In genomic region chr19:40744554-40745401, GRCh38 we compare ENCODE assay signal across 10 cellular contexts. TPM values are rescaled to one million over a fixed set of nuclear protein-coding genes. Genes with fewer than 3 reads are reported as not detected.
DNase-seq lines count a peak whose midpoint lies in the region; ATAC-seq and TF ChIP-seq lines count a peak whose summit lies in the region.
"Had no signal": no experiment of that assay in that cellular context is flagged by ENCODE, and none has a peak within 500 bp of the region (broad histone marks: within the 10 kb centered on the region; RNA-seq: fewer than 3 reads in every experiment).

No MANE protein-coding gene starts in this region.

- TF ChIP-seq EP300 in esophagus muscularis mucosa (IDR thresholded peaks at IDR 0.05), result no peak
- no peak for TF ChIP-seq EP300 in sigmoid colon (IDR thresholded peaks at IDR 0.05)

- no peaks in the 10 kb centered on the region for H3K9me2 ChIP-seq in SU-DHL-6 (replicated peaks; ENCODE audit: insufficient read depth, low read length)

- intact Hi-C loops in esophagus muscularis mucosa (cut with DNase I) (no loop called here), sigmoid colon (cut with DNase I) (no loop called here)
- intact Hi-C loops in activated T-helper 2 cell treated with anti-CD3 and anti-CD28 coated beads, Interferon-gamma antibody, Interleukin-2, Interleukin-4, amounts not matched to agents 10 μg/mL and 5 μg/mL and 100 μg/mL, durations not matched to agents 14 hours and 24 hours and 36 hours (cut with micrococcal nuclease), result no loop called here

- H3K79me2 ChIP-seq in SU-DHL-6 (ENCODE audit: insufficient read depth, low read length), result no peaks in the 10 kb centered on the region

- H3K36me3 Mint-ChIP-seq in activated T-helper 2 cell treated with anti-CD3 and anti-CD28 coated beads, Interferon-gamma antibody, Interleukin-2, Interleukin-4, amounts not matched to agents 10 μg/mL and 5 μg/mL and 100 μg/mL, durations not matched to agents 14 hours and 24 hours and 36 hours (ENCODE audit: low read depth), result no peaks in the 10 kb centered on the region

- H3K4me2 ChIP-seq in SU-DHL-6 (ENCODE audit: low read depth, low read length, poor library complexity, severe bottlenecking), result no peak overlapping the region

- no peaks in the 10 kb centered on the region for H3K9me3 ChIP-seq in SU-DHL-6 (ENCODE audit: insufficient read depth, low read length)
- H3K9me3 ChIP-seq in esophagus muscularis mucosa, result no peaks in the 10 kb centered on the region
- no peaks in the 10 kb centered on the region for H3K9me3 ChIP-seq in sigmoid colon

- ATAC-seq in HG03571 (IDR thresholded peaks at IDR 0.05; ENCODE audit: unreplicated experiment), result no peak
- no peak for ATAC-seq in GM19035 (IDR thresholded peaks at IDR 0.05; ENCODE audit: unreplicated experiment)

- H3K4me3 ChIP-seq in SU-DHL-6 (ENCODE audit: insufficient read depth, low read length, poor library complexity, severe bottlenecking), result no peak overlapping the region
- no peak overlapping the region for H3K4me3 ChIP-seq in esophagus muscularis mucosa
- no peak overlapping the region for H3K4me3 ChIP-seq in sigmoid colon

- WGBS in esophagus muscularis mucosa, result 67% methylated on average over 15 of the region's 17 CpGs
- WGBS in sigmoid colon, 2 donors, result 80 to 82% methylated on average over 17 of the region's 17 CpGs

- no peak overlapping the region for H3K9ac ChIP-seq in SU-DHL-6 (ENCODE audit: low read length)

- DNase-seq in DMS53 (lab: John Stamatoyannopoulos, UW), result peak; percentile 42
- DNase-seq in DMS53 treated with DMSO at 0.1 percent for 48 hours (lab: John Stamatoyannopoulos, UW; ENCODE audit: unreplicated experiment), result no peak
- no peak for DNase-seq in esophagus muscularis mucosa (ENCODE audit: extremely low spot score)
- no peak for DNase-seq in sigmoid colon
- no peak for DNase-seq in activated T-helper 2 cell treated with anti-CD3 and anti-CD28 coated beads, Interferon-gamma antibody, Interleukin-2, Interleukin-4, amounts not matched to agents 10 μg/mL and 5 μg/mL and 100 μg/mL, durations not matched to agents 14 hours and 24 hours and 36 hours (ENCODE audit: low spot score)
- DNase-seq: stimulated activated CD4-positive, alpha-beta T cell treated with anti-CD3 and anti-CD28 coated beads, Interleukin-1b, Interleukin-23, amount 100 ng/mL, for 48 hours had no signal

- H3K27ac Mint-ChIP-seq in activated T-helper 2 cell treated with anti-CD3 and anti-CD28 coated beads, Interferon-gamma antibody, Interleukin-2, Interleukin-4, amounts not matched to agents 10 μg/mL and 5 μg/mL and 100 μg/mL, durations not matched to agents 14 hours and 24 hours and 36 hours, result no peak overlapping the region

- H3K27ac ChIP-seq in SU-DHL-6 (ENCODE audit: low read depth, low read length) (no peak overlapping the region), esophagus muscularis mucosa (replicated peaks in 1 of 4) (peak overlapping the region in 3 of 4 donors; percentile 19 to 49 (median 20)), sigmoid colon (peak overlapping the region in 3 of 4 donors; percentile 10 to 31 (median 17))

- H3K27me3 ChIP-seq in SU-DHL-6 (ENCODE audit: low read length), result no peaks in the 10 kb centered on the region
- H3K27me3 ChIP-seq in esophagus muscularis mucosa, result no peaks in the 10 kb centered on the region
- H3K27me3 ChIP-seq in sigmoid colon, result no peaks in the 10 kb centered on the region

- H3K4me3 Mint-ChIP-seq in activated T-helper 2 cell treated with anti-CD3 and anti-CD28 coated beads, Interferon-gamma antibody, Interleukin-2, Interleukin-4, amounts not matched to agents 10 μg/mL and 5 μg/mL and 100 μg/mL, durations not matched to agents 14 hours and 24 hours and 36 hours (ENCODE audit: low read depth), result no peak overlapping the region

- H3K4me1 ChIP-seq in esophagus muscularis mucosa, result peaks cover 27 to 52% (median 45%) of the 10 kb centered on the region in 4 donors
- peaks cover 0 to 34% (median 9%) of the 10 kb centered on the region in 4 donors for H3K4me1 ChIP-seq in sigmoid colon

- TF ChIP-seq POLR2A in esophagus muscularis mucosa (IDR thresholded peaks at IDR 0.05; ENCODE audit: low read depth) (no peak), sigmoid colon (IDR thresholded peaks at IDR 0.05) (no peak)

- peak; percentile 19 for TF ChIP-seq CTCF in SU-DHL-6 (IDR thresholded peaks at IDR 0.05; ENCODE audit: insufficient read depth, low read length, poor library complexity, severe bottlenecking)
- TF ChIP-seq CTCF in esophagus muscularis mucosa (IDR thresholded peaks at IDR 0.05), result no peak
- TF ChIP-seq CTCF in sigmoid colon (IDR thresholded peaks at IDR 0.05), result no peak

- no peaks in the 10 kb centered on the region for H4K20me1 ChIP-seq in SU-DHL-6 (ENCODE audit: low read depth, low read length)

- H3K9me3 Mint-ChIP-seq in activated T-helper 2 cell treated with anti-CD3 and anti-CD28 coated beads, Interferon-gamma antibody, Interleukin-2, Interleukin-4, amounts not matched to agents 10 μg/mL and 5 μg/mL and 100 μg/mL, durations not matched to agents 14 hours and 24 hours and 36 hours, result no peaks in the 10 kb centered on the region

- no peaks in the 10 kb centered on the region for H3K27me3 Mint-ChIP-seq in activated T-helper 2 cell treated with anti-CD3 and anti-CD28 coated beads, Interferon-gamma antibody, Interleukin-2, Interleukin-4, amounts not matched to agents 10 μg/mL and 5 μg/mL and 100 μg/mL, durations not matched to agents 14 hours and 24 hours and 36 hours (ENCODE audit: low read depth)

- no peaks in the 10 kb centered on the region for H3F3A ChIP-seq in SU-DHL-6 (ENCODE audit: insufficient read depth)

- H3K4me1 Mint-ChIP-seq in activated T-helper 2 cell treated with anti-CD3 and anti-CD28 coated beads, Interferon-gamma antibody, Interleukin-2, Interleukin-4, amounts not matched to agents 10 μg/mL and 5 μg/mL and 100 μg/mL, durations not matched to agents 14 hours and 24 hours and 36 hours (ENCODE audit: low read depth), result peaks cover 11% of the 10 kb centered on the region

- no peak overlapping the region for H2AFZ ChIP-seq in SU-DHL-6 (ENCODE audit: low read depth, low read length, severe bottlenecking)

- H3K36me3 ChIP-seq in SU-DHL-6 (ENCODE audit: low read length) (no peaks in the 10 kb centered on the region), esophagus muscularis mucosa (peaks cover 6 to 28% (median 15%) of the 10 kb centered on the region in 4 donors), sigmoid colon (peaks cover 0 to 9% (median 5%) of the 10 kb centered on the region in 4 donors)

RNA-seq across cellular contexts. Expression of gene ACTMAP, which starts 5.5 kb away (rescaled TPM):
- total RNA-seq in esophagus muscularis mucosa (1 to 10 TPM; 1.7 to 4.6 (median 3.7) TPM), sigmoid colon (1 to 10 TPM; 1.8 to 5.3 (median 3.0) TPM)
- 10 to 100 TPM in 1 of 3 donors, 1 to 10 TPM in 2; 6.0 to 11.0 (median 6.6) TPM for polyA plus RNA-seq in sigmoid colon
- 13.2 and 14.2 TPM in 2 replicates for total RNA-seq in activated T-helper 2 cell treated with anti-CD3 and anti-CD28 coated beads, Interferon-gamma antibody, Interleukin-2, Interleukin-4, amounts not matched to agents 10 μg/mL and 5 μg/mL and 100 μg/mL, durations not matched to agents 14 hours and 24 hours and 36 hours

RNA-seq across cellular contexts. Expression of gene SNRPA, which starts 6.2 kb away (rescaled TPM):
- total RNA-seq in esophagus muscularis mucosa, result 10 to 100 TPM; 47.3 to 69.1 (median 57.6) TPM
- total RNA-seq in sigmoid colon, result 10 to 100 TPM; 43.2 to 60.1 (median 54.0) TPM
- 10 to 100 TPM; 19.2 to 76.1 (median 37.2) TPM for polyA plus RNA-seq in sigmoid colon
- 257 and 267 TPM in 2 replicates for total RNA-seq in activated T-helper 2 cell treated with anti-CD3 and anti-CD28 coated beads, Interferon-gamma antibody, Interleukin-2, Interleukin-4, amounts not matched to agents 10 μg/mL and 5 μg/mL and 100 μg/mL, durations not matched to agents 14 hours and 24 hours and 36 hours

RNA-seq across cellular contexts. Expression of gene ITPKC, which starts 27.9 kb away (rescaled TPM):
- total RNA-seq in esophagus muscularis mucosa, result 100 to 1,000 TPM in 1 of 4 donors, 10 to 100 TPM in 3; 28.7 to 123 (median 33.3) TPM
- total RNA-seq in sigmoid colon, result 10 to 100 TPM; 17.7 to 39.6 (median 23.1) TPM
- 10 to 100 TPM; 17.4 to 27.0 (median 25.9) TPM for polyA plus RNA-seq in sigmoid colon
- total RNA-seq in activated T-helper 2 cell treated with anti-CD3 and anti-CD28 coated beads, Interferon-gamma antibody, Interleukin-2, Interleukin-4, amounts not matched to agents 10 μg/mL and 5 μg/mL and 100 μg/mL, durations not matched to agents 14 hours and 24 hours and 36 hours, result 7.4 and 8.4 TPM in 2 replicates

RNA-seq across cellular contexts. Expression of gene COQ8B, which starts 28.1 kb away (rescaled TPM):
- 10 to 100 TPM; 34.5 to 57.7 (median 45.3) TPM for total RNA-seq in esophagus muscularis mucosa
- 10 to 100 TPM; 33.2 to 59.3 (median 39.2) TPM for total RNA-seq in sigmoid colon
- 10 to 100 TPM; 24.7 to 54.4 (median 27.0) TPM for polyA plus RNA-seq in sigmoid colon
- total RNA-seq in activated T-helper 2 cell treated with anti-CD3 and anti-CD28 coated beads, Interferon-gamma antibody, Interleukin-2, Interleukin-4, amounts not matched to agents 10 μg/mL and 5 μg/mL and 100 μg/mL, durations not matched to agents 14 hours and 24 hours and 36 hours, result 33.5 and 36.7 TPM in 2 replicates

RNA-seq across cellular contexts. Expression of gene MIA, which starts 30.5 kb away (rescaled TPM):
- total RNA-seq in esophagus muscularis mucosa (1 to 10 TPM; 2.1 to 4.1 (median 2.7) TPM), sigmoid colon (10 to 100 TPM in 3 of 4 donors, 1 to 10 TPM in 1; 9.1 to 19.1 (median 15.7) TPM)
- 10 to 100 TPM in 1 of 3 donors, 1 to 10 TPM in 1, not detected in 1; 2.1 to 11.3 TPM for polyA plus RNA-seq in sigmoid colon
- total RNA-seq in activated T-helper 2 cell treated with anti-CD3 and anti-CD28 coated beads, Interferon-gamma antibody, Interleukin-2, Interleukin-4, amounts not matched to agents 10 μg/mL and 5 μg/mL and 100 μg/mL, durations not matched to agents 14 hours and 24 hours and 36 hours, result 0.69 TPM in 1 of 2 replicates, not detected in the other
- total RNA-seq: A172 had no signal
